8 cellular contexts compared by ENCODE assay signal in the genomic region with DNA sequence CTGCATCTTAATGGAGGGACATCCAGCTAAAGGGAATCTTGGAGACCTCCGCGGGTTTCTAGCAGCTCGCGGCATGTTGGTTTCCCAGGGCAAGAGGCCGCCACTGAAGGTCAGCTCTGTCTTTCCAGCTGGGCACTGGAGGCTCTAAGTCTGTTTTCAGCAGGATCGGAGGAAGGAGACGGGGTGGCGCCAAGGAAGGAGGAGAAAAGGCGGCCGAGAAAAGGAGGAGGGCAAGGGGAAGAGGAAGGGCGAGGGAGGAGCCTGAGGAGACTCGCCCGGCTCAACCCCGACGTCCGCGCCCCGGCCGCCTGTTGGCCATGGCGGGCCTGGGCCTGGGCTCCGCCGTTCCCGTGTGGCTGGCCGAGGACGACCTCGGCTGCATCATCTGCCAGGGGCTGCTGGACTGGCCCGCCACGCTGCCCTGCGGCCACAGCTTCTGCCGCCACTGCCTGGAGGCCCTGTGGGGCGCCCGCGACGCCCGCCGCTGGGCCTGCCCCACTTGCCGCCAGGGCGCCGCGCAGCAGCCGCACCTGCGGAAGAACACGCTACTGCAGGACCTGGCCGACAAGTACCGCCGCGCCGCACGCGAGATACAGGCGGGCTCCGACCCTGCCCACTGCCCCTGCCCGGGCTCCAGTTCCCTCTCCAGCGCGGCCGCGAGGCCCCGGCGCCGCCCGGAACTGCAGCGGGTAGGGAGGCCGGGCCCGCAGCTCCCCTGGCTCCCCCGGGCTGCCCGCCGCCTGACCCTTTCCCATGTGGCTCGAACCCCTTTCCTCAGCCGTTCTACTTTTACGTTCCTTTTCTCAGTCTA. TPM values are rescaled to one million over a fixed set of nuclear protein-coding genes. Genes with fewer than 3 reads are reported as not detected.
A peak's percentile ranks its signal among the peaks of the same experiment; 100 is the strongest.
DNase-seq lines count a peak whose midpoint lies in the region; ATAC-seq and TF ChIP-seq lines count a peak whose summit lies in the region.

A gene with protein sequence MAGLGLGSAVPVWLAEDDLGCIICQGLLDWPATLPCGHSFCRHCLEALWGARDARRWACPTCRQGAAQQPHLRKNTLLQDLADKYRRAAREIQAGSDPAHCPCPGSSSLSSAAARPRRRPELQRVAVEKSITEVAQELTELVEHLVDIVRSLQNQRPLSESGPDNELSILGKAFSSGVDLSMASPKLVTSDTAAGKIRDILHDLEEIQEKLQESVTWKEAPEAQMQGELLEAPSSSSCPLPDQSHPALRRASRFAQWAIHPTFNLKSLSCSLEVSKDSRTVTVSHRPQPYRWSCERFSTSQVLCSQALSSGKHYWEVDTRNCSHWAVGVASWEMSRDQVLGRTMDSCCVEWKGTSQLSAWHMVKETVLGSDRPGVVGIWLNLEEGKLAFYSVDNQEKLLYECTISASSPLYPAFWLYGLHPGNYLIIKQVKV (plus strand): TSS at position 283 of the 811 bp plus-strand sequence. CDS start 35 bp downstream, at position 318.

- H3K9me3 ChIP-seq in thymus (ENCODE audit: control insufficient read depth): no peaks in the 10 kb centered on the region

- no peaks in the 10 kb centered on the region for H3K36me3 ChIP-seq in thymus (ENCODE audit: control insufficient read depth, insufficient read depth)

- ATAC-seq in GM19328 (IDR thresholded peaks at IDR 0.05; ENCODE audit: unreplicated experiment): peak; percentile 55

- H3K4me3 ChIP-seq in HL-60 (replicated peaks; ENCODE audit: insufficient read depth, low read length) (peak within 1 kb of the TSS; percentile 38), thymus (ENCODE audit: low read length) (peak within 1 kb of the TSS; percentile 63)

- under 1% methylated on average over 70 of the region's 70 CpGs for WGBS in thymus

- peaks cover 0 to 1% (median 0%) of the 10 kb centered on the region in 3 donors for H3K27me3 Mint-ChIP-seq in CD14-positive monocyte (ENCODE audit: low read depth in 3 of 3)
- no peaks in the 10 kb centered on the region for H3K27me3 Mint-ChIP-seq in activated naive CD4-positive, alpha-beta T cell treated with anti-CD3 and anti-CD28 coated beads, Interleukin-2, amount 50 U/mL, for 24 hours

- peak; percentile 57 for TF ChIP-seq POLR2A in Raji (IDR thresholded peaks at IDR 0.05; ENCODE audit: insufficient read depth, low read depth, low read length)

- H3K27ac ChIP-seq in HL-60 (replicated peaks) (peak within 1 kb of the TSS; percentile 89), thymus (ENCODE audit: low read depth) (peak within 1 kb of the TSS; percentile 81)

- H3K27me3 ChIP-seq in HL-60 (ENCODE audit: insufficient read depth, poor library complexity, severe bottlenecking): no peaks in the 10 kb centered on the region
- H3K27me3 ChIP-seq in thymus (ENCODE audit: control insufficient read depth, insufficient read depth): peaks cover 2% of the 10 kb centered on the region

- H3K36me3 Mint-ChIP-seq in CD14-positive monocyte: peaks cover 19 to 31% of the 10 kb centered on the region in 2 donors
- peaks cover 1% of the 10 kb centered on the region for H3K36me3 Mint-ChIP-seq in activated naive CD4-positive, alpha-beta T cell treated with anti-CD3 and anti-CD28 coated beads, Interleukin-2, amount 50 U/mL, for 24 hours

- peak within 1 kb of the TSS; percentile 99 to 100 for H3K4me3 Mint-ChIP-seq in CD14-positive monocyte
- H3K4me3 Mint-ChIP-seq in activated naive CD4-positive, alpha-beta T cell treated with anti-CD3 and anti-CD28 coated beads, Interleukin-2, amount 50 U/mL, for 24 hours: peak within 1 kb of the TSS; percentile 98

- peaks cover 58% of the 10 kb centered on the region for H3K4me1 Mint-ChIP-seq in CD14-positive monocyte
- peaks cover 28% of the 10 kb centered on the region for H3K4me1 Mint-ChIP-seq in activated naive CD4-positive, alpha-beta T cell treated with anti-CD3 and anti-CD28 coated beads, Interleukin-2, amount 50 U/mL, for 24 hours

- TF ChIP-seq CTCF in CD14-positive monocyte (IDR thresholded peaks at IDR 0.05) (peak; percentile 61), HL-60 (IDR thresholded peaks at IDR 0.05; ENCODE audit: insufficient read depth, low read length) (no peak)

- intact Hi-C loops in CD14-positive monocyte (cut with micrococcal nuclease): loop anchor here (1.0 to 10.0 kb wide), 5 partner anchors 17 to 149 kb away; a partner anchor contains a TSS

- H3K27ac Mint-ChIP-seq in CD14-positive monocyte: peak within 1 kb of the TSS; percentile 98 to 99 (median 99)
- peak within 1 kb of the TSS; percentile 98 for H3K27ac Mint-ChIP-seq in activated naive CD4-positive, alpha-beta T cell treated with anti-CD3 and anti-CD28 coated beads, Interleukin-2, amount 50 U/mL, for 24 hours

- DNase-seq in CD14-positive monocyte (ENCODE audit: low spot score) (peak; percentile 59), HL-60 (ENCODE audit: low read depth in 1 of 2, low spot score in 1 of 2) (peak; percentile 73 to 85), globus pallidus (ENCODE audit: low spot score) (peak; percentile 70), occipital lobe (lab: John Stamatoyannopoulos, UW) (peak; percentile 32)

- peaks cover 0 to 7% (median 0%) of the 10 kb centered on the region in 7 donors for H3K9me3 Mint-ChIP-seq in CD14-positive monocyte
- no peaks in the 10 kb centered on the region for H3K9me3 Mint-ChIP-seq in activated naive CD4-positive, alpha-beta T cell treated with anti-CD3 and anti-CD28 coated beads, Interleukin-2, amount 50 U/mL, for 24 hours

- peaks cover 8% of the 10 kb centered on the region for H3K4me1 ChIP-seq in thymus (ENCODE audit: control insufficient read depth, insufficient read depth, low read length)

RNA-seq across cellular contexts. Expression of the gene that starts here (rescaled TPM):
- polyA plus RNA-seq in CD14-positive monocyte (10 to 100 TPM; 51.4 to 66.6 TPM), thymus (19.2 TPM)
- total RNA-seq in occipital lobe: 2.2 TPM

Comparison
In these comparisons a context has a peak if more than half of its experiments do, and no peak if none do; other contexts are left out.
1. Peak in every context shown above with its lines: DNase-seq, ATAC-seq, H3K4me3 ChIP-seq and H3K27ac ChIP-seq.